In genomic region chr17:41103896-41104295, GRCh38 we compare ENCODE assay signal across 19 cellular contexts. TPM values are rescaled to one million over a fixed set of nuclear protein-coding genes. Genes with fewer than 3 reads are reported as not detected.
DNase-seq lines count a peak whose midpoint lies in the region; ATAC-seq and TF ChIP-seq lines count a peak whose summit lies in the region.
"Had no signal": no experiment of that assay in that cellular context is flagged by ENCODE, and none has a peak within 500 bp of the region (broad histone marks: within the 10 kb centered on the region; RNA-seq: fewer than 3 reads in every experiment).

No MANE protein-coding gene starts in this region.

- no peak overlapping the region for H4K5ac ChIP-seq in mesendoderm (ENCODE audit: low read length)

- H2BK120ac ChIP-seq in mesendoderm (ENCODE audit: low read depth, low read length), result no peak overlapping the region

- no peaks in the 10 kb centered on the region for H3K79me1 ChIP-seq in mesendoderm (ENCODE audit: low read length)

- H3K4me2 ChIP-seq in PC-3 (ENCODE audit: low read length), result peak overlapping the region; percentile 54
- H3K4me2 ChIP-seq in skeletal muscle satellite cell (ENCODE audit: low read length), result no peak overlapping the region
- H3K4me2 ChIP-seq in mesendoderm (ENCODE audit: low read length), result no peak overlapping the region

- H3K27me3 ChIP-seq in PC-3 (ENCODE audit: low read length) (no peaks in the 10 kb centered on the region), skeletal muscle satellite cell (ENCODE audit: control insufficient read depth, insufficient read depth, low read length) (no peaks in the 10 kb centered on the region), mesendoderm (ENCODE audit: insufficient read depth, low read length, poor library complexity) (no peaks in the 10 kb centered on the region)

- no peak overlapping the region for H3K9ac ChIP-seq in PC-3 (ENCODE audit: low read length)
- peak overlapping the region; percentile 21 for H3K9ac ChIP-seq in skeletal muscle satellite cell (ENCODE audit: low read depth, low read length)
- H3K9ac ChIP-seq in mesendoderm (ENCODE audit: low read length), result no peak overlapping the region

- H3K4me1 ChIP-seq in PC-3 (ENCODE audit: insufficient read depth, low read length), result peaks cover 34% of the 10 kb centered on the region
- peaks cover 30% of the 10 kb centered on the region for H3K4me1 ChIP-seq in skeletal muscle satellite cell (ENCODE audit: control insufficient read depth, insufficient read depth, low read length)
- H3K4me1 ChIP-seq in mesendoderm (ENCODE audit: control insufficient read depth, low read depth, low read length), result no peaks in the 10 kb centered on the region
- H3K4me1 ChIP-seq: HAP-1 had no signal

- no peaks in the 10 kb centered on the region for H3K9me2 ChIP-seq in PC-3 (replicated peaks; ENCODE audit: low read length)

- no peak overlapping the region for H2BK5ac ChIP-seq in mesendoderm (ENCODE audit: low read length)

- BruUV-seq in PC-3 (replicated peaks; lab: Mats Ljungman, UMichigan), result TSS peak; percentile 69

- H3K27ac ChIP-seq in PC-3 (ENCODE audit: low read length) (peak overlapping the region; percentile 27; the same call in 1 of the 2 replicates), mesendoderm (ENCODE audit: low read depth, low read length) (no peak overlapping the region)

- H3K4me3 ChIP-seq in PC-3 (ENCODE audit: low read length) (peak overlapping the region; percentile 36; the same call in 1 of the 2 replicates), skeletal muscle satellite cell (ENCODE audit: low read length) (no peak overlapping the region), mesendoderm (ENCODE audit: low read length) (no peak overlapping the region)
- H3K4me3 ChIP-seq: HAP-1 had no signal

- no peak overlapping the region for H3K18ac ChIP-seq in mesendoderm (ENCODE audit: low read length)

- no peak overlapping the region for H2BK15ac ChIP-seq in mesendoderm (replicated peaks; ENCODE audit: low read depth)

- H4K8ac ChIP-seq in mesendoderm (ENCODE audit: low read depth, low read length), result no peak overlapping the region

- H2AK5ac ChIP-seq in mesendoderm (ENCODE audit: low read length), result no peak overlapping the region

- POLR2A ChIA-PET in PC-3 (lab: Charles Lee; ENCODE audit: unreplicated experiment), result interaction anchor here (0.5 kb wide), 1 partner anchor 47 kb away, joined by 3 read pairs; no protein-coding TSS in a partner anchor

- H3K79me2 ChIP-seq in PC-3 (ENCODE audit: low read length) (0 out of 2 replicates have a peak, but pooled peaks cover 5% of the 10 kb centered on the region), mesendoderm (ENCODE audit: control insufficient read depth, insufficient read depth, low read length) (no peaks in the 10 kb centered on the region)

- no peak overlapping the region for H3K56ac ChIP-seq in mesendoderm (ENCODE audit: low read length)

- no peak for ATAC-seq in PC-3
- ATAC-seq in GM18870 (IDR thresholded peaks at IDR 0.05; ENCODE audit: unreplicated experiment), result no peak

- no CpG with 5 or more reads among the region's 1 CpG for WGBS in mesendoderm (ENCODE audit: extremely low coverage, insufficient coverage, low lambda C conversion rate)

- CTCF ChIA-PET in PC-3 (lab: Charles Lee), result no interaction called here

- H3K23ac ChIP-seq in mesendoderm (ENCODE audit: low read length), result no peak overlapping the region

- H3F3A ChIP-seq in PC-3 (ENCODE audit: low read length, unreplicated experiment), result no peaks in the 10 kb centered on the region

- no peaks in the 10 kb centered on the region for H3K9me3 ChIP-seq in PC-3 (ENCODE audit: low read length)
- no peaks in the 10 kb centered on the region for H3K9me3 ChIP-seq in skeletal muscle satellite cell (replicated peaks; ENCODE audit: low read length)
- H3K9me3 ChIP-seq: HAP-1 had no signal

- intact Hi-C loops in PC-3 (cut with micrococcal nuclease), result no loop called here

- TF ChIP-seq CTCF in PC-3 (conservative IDR thresholded peaks at IDR 0.05; ENCODE audit: low read depth, low read length), result no peak

- no peak overlapping the region for H3K4ac ChIP-seq in mesendoderm (ENCODE audit: low read depth, low read length)

- no peaks in the 10 kb centered on the region for H4K20me1 ChIP-seq in PC-3 (ENCODE audit: low read length)

- H2AFZ ChIP-seq in PC-3 (ENCODE audit: low read length), result no peak overlapping the region

- H3K36me3 ChIP-seq in PC-3 (ENCODE audit: low read depth, low read length) (no peaks in the 10 kb centered on the region), skeletal muscle satellite cell (ENCODE audit: insufficient read depth, low read length) (no peaks in the 10 kb centered on the region), mesendoderm (ENCODE audit: control insufficient read depth, insufficient read depth, low read length) (no peaks in the 10 kb centered on the region)
- H3K36me3 ChIP-seq: HAP-1 had no signal

- peak; percentile 54 for DNase-seq in EL
- DNase-seq in PC-3, result peak; percentile 7
- peak; percentile 8 for DNase-seq in amniotic epithelial cell (ENCODE audit: low read depth)
- DNase-seq in mesendoderm, result no peak
- no peak for DNase-seq in SIG-M5 (lab: John Stamatoyannopoulos, UW)
- DNase-seq: ACHN, AML-193, KBM-7, NCI-H1436, NCI-H2029, NCI-H2171 treated with DMSO at 0.1 percent for 48 hours, NCI-H748 treated with DMSO at 0.1 percent for 48 hours, OCI-M1 had no signal

RNA-seq across cellular contexts. Expression of gene KRTAP4-9, which starts 1.3 kb away (rescaled TPM):
- not detected in 2 replicates for total RNA-seq in PC-3 (2014; rRNA removed)
- not detected in 2 replicates for total RNA-seq in skeletal muscle satellite cell (2012; rRNA removed)
- not detected for polyA plus RNA-seq in mesendoderm (2013, experiment 1 of 2)
- polyA plus RNA-seq in mesendoderm (2013, experiment 2 of 2), result not detected
- total RNA-seq: Daoy, NCI-H460 had no signal
- polyA plus RNA-seq: CD14-positive monocyte had no signal

RNA-seq across cellular contexts. Expression of gene KRTAP4-16, which starts 1.9 kb away (rescaled TPM):
- total RNA-seq in PC-3 (2014; rRNA removed), result not detected in 2 replicates
- not detected in 2 replicates for total RNA-seq in skeletal muscle satellite cell (2012; rRNA removed)
- polyA plus RNA-seq in mesendoderm (2013, experiment 1 of 2), result not detected
- polyA plus RNA-seq in mesendoderm (2013, experiment 2 of 2), result not detected
- total RNA-seq: Daoy, NCI-H460 had no signal
- polyA plus RNA-seq: CD14-positive monocyte had no signal

RNA-seq across cellular contexts. Expression of gene KRTAP4-8, which starts 6.0 kb away (rescaled TPM):
- total RNA-seq in PC-3 (2014; rRNA removed), result not detected in 2 replicates
- not detected in 2 replicates for total RNA-seq in skeletal muscle satellite cell (2012; rRNA removed)
- polyA plus RNA-seq in mesendoderm (2013, experiment 1 of 2), result not detected
- polyA plus RNA-seq in mesendoderm (2013, experiment 2 of 2), result not detected
- total RNA-seq: Daoy, NCI-H460 had no signal
- polyA plus RNA-seq: CD14-positive monocyte had no signal

RNA-seq across cellular contexts. Expression of gene KRTAP4-11, which starts 14.3 kb away (rescaled TPM):
- total RNA-seq in PC-3 (2014; rRNA removed), result not detected in 2 replicates
- total RNA-seq in skeletal muscle satellite cell (2012; rRNA removed), result not detected in 2 replicates
- not detected for polyA plus RNA-seq in mesendoderm (2013, experiment 1 of 2)
- polyA plus RNA-seq in mesendoderm (2013, experiment 2 of 2), result not detected
- total RNA-seq: Daoy, NCI-H460 had no signal
- polyA plus RNA-seq: CD14-positive monocyte had no signal

RNA-seq across cellular contexts. Expression of gene KRTAP4-7, which starts 19.9 kb away (rescaled TPM):
- total RNA-seq in PC-3 (2014; rRNA removed), result not detected in 2 replicates
- total RNA-seq in skeletal muscle satellite cell (2012; rRNA removed), result not detected in 2 replicates
- not detected for polyA plus RNA-seq in mesendoderm (2013, experiment 1 of 2)
- not detected for polyA plus RNA-seq in mesendoderm (2013, experiment 2 of 2)
- total RNA-seq: Daoy, NCI-H460 had no signal
- polyA plus RNA-seq: CD14-positive monocyte had no signal

Comparison
In these comparisons a context has a peak if more than half of its experiments do, and no peak if none do; other contexts are left out.
1. DNase-seq: peak in EL (single experiment), PC-3 (single experiment) and amniotic epithelial cell (single experiment); none in mesendoderm (single experiment) and SIG-M5 (single experiment).